ENCODE assay signal across 8 cellular contexts in genomic region chr22:39318507-39319283, GRCh38. TPM values are rescaled to one million over a fixed set of nuclear protein-coding genes. Genes with fewer than 3 reads are reported as not detected.
DNase-seq lines count a peak whose midpoint lies in the region; ATAC-seq, FAIRE-seq and TF ChIP-seq lines count a peak whose summit lies in the region.

No MANE protein-coding gene starts in this region.

- H3K4ac ChIP-seq in mesendoderm (ENCODE audit: low read depth, low read length), result peak overlapping the region; percentile 83

- intact Hi-C loops in dendritic cell treated with granulocyte-macrophage colony-stimulating factor and Interleukin-4, amounts not matched to agents 40 ng/mL and 50 ng/mL, for 4 days (cut with micrococcal nuclease), result loop anchor here (10.0 kb wide), 1 partner anchor 206 kb away; the partner anchor contains the start of gene ATF4

- peak overlapping the region; percentile 7 for H4K5ac ChIP-seq in mesendoderm (ENCODE audit: low read length)

- H3K9ac ChIP-seq in mesendoderm (ENCODE audit: low read length), result peak overlapping the region; percentile 100

- H3K27me3 ChIP-seq in AG04450 (ENCODE audit: control insufficient read depth, insufficient read depth, low read length), result no peaks in the 10 kb centered on the region
- H3K27me3 ChIP-seq in mesendoderm (ENCODE audit: insufficient read depth, low read length, poor library complexity), result no peaks in the 10 kb centered on the region

- peak overlapping the region; percentile 45 for H2BK120ac ChIP-seq in mesendoderm (ENCODE audit: low read depth, low read length)

- FAIRE-seq in RCC 7860 (lab: Jason Lieb, UNC), result no peak

- POLR2A ChIA-PET in AG04450 (lab: Yijun Ruan, JAX), result interaction anchor here (0.5 to 4.9 kb wide), 38 partner anchors 8 to 1876 kb away, joined by 3 to 45 read pairs (median 6); partner anchors contain the start of genes ATF4, CBX7, PDGFB and SYNGR1

- CTCF ChIA-PET in AG04450 (lab: Charles Lee), result interaction anchor here (1.3 to 5.6 kb wide), 6 partner anchors 9 to 211 kb away, joined by 3 to 102 read pairs (median 12); no protein-coding TSS in a partner anchor

- H3K4me2 ChIP-seq in mesendoderm (ENCODE audit: low read length), result peak overlapping the region; percentile 59

- H3K27ac ChIP-seq in AG04450 (ENCODE audit: low read depth, low read length), result peak overlapping the region; percentile 98
- H3K27ac ChIP-seq in mesendoderm (ENCODE audit: low read depth, low read length), result peak overlapping the region; percentile 96
- H3K27ac ChIP-seq in urinary bladder (ENCODE audit: low read depth), result peak overlapping the region; percentile 48

- H3K36me3 Mint-ChIP-seq in dendritic cell treated with granulocyte-macrophage colony-stimulating factor and Interleukin-4, amounts not matched to agents 40 ng/mL and 50 ng/mL, for 4 days (ENCODE audit: low read depth), result peaks cover 67% of the 10 kb centered on the region

- peaks cover 20% of the 10 kb centered on the region for H3K79me1 ChIP-seq in mesendoderm (ENCODE audit: low read length)

- no peak for TF ChIP-seq CTCF in AG04450 (IDR thresholded peaks at IDR 0.05; ENCODE audit: low read depth, low read length)

- H3K18ac ChIP-seq in mesendoderm (ENCODE audit: low read length), result peak overlapping the region; percentile 91

- H3K56ac ChIP-seq in mesendoderm (ENCODE audit: low read length), result peak overlapping the region; percentile 99

- peak overlapping the region; percentile 87 for H3K4me3 ChIP-seq in AG04450 (ENCODE audit: low read depth, low read length)
- peak overlapping the region; percentile 100 for H3K4me3 ChIP-seq in mesendoderm (ENCODE audit: low read length)
- peak overlapping the region; percentile 38 for H3K4me3 ChIP-seq in urinary bladder (ENCODE audit: low read depth, low read length)

- WGBS in mesendoderm (ENCODE audit: extremely low coverage, insufficient coverage, low lambda C conversion rate), result no CpG with 5 or more reads among the region's 26 CpGs
- WGBS in urinary bladder, result 4% methylated on average over 26 of the region's 26 CpGs

- peaks cover 38% of the 10 kb centered on the region for H3K36me3 ChIP-seq in mesendoderm (ENCODE audit: control insufficient read depth, insufficient read depth, low read length)
- H3K36me3 ChIP-seq in urinary bladder (ENCODE audit: insufficient read depth), result peaks cover 7% of the 10 kb centered on the region

- ATAC-seq in GM21576 (IDR thresholded peaks at IDR 0.05; ENCODE audit: unreplicated experiment) (peak; percentile 4), HG03159 (IDR thresholded peaks at IDR 0.05; ENCODE audit: unreplicated experiment) (no peak)

- H2AK5ac ChIP-seq in mesendoderm (ENCODE audit: low read length), result peak overlapping the region; percentile 97

- H3K27me3 Mint-ChIP-seq in dendritic cell treated with granulocyte-macrophage colony-stimulating factor and Interleukin-4, amounts not matched to agents 40 ng/mL and 50 ng/mL, for 4 days, result no peaks in the 10 kb centered on the region

- H3K79me2 ChIP-seq in mesendoderm (ENCODE audit: control insufficient read depth, insufficient read depth, low read length), result peaks cover 50% of the 10 kb centered on the region

- DNase-seq in AG04450 (ENCODE audit: low read depth, low spot score), result no peak
- DNase-seq in RCC 7860 (ENCODE audit: low spot score), result peak; percentile 27
- DNase-seq in mesendoderm, result peak; percentile 65
- DNase-seq in NCI-H226, result no peak

- H4K8ac ChIP-seq in mesendoderm (ENCODE audit: low read depth, low read length), result peak overlapping the region; percentile 93

- peaks cover 59% of the 10 kb centered on the region for H3K4me1 Mint-ChIP-seq in dendritic cell treated with granulocyte-macrophage colony-stimulating factor and Interleukin-4, amounts not matched to agents 40 ng/mL and 50 ng/mL, for 4 days (ENCODE audit: low read depth)

- peak overlapping the region; percentile 100 for H3K27ac Mint-ChIP-seq in dendritic cell treated with granulocyte-macrophage colony-stimulating factor and Interleukin-4, amounts not matched to agents 40 ng/mL and 50 ng/mL, for 4 days

- H2BK5ac ChIP-seq in mesendoderm (ENCODE audit: low read length), result peak overlapping the region; percentile 63

- H3K4me3 Mint-ChIP-seq in dendritic cell treated with granulocyte-macrophage colony-stimulating factor and Interleukin-4, amounts not matched to agents 40 ng/mL and 50 ng/mL, for 4 days, result peak overlapping the region; percentile 99

- peak overlapping the region; percentile 66 for H3K23ac ChIP-seq in mesendoderm (ENCODE audit: low read length)

- no peak overlapping the region for H2BK15ac ChIP-seq in mesendoderm (replicated peaks; ENCODE audit: low read depth)

- H3K4me1 ChIP-seq in mesendoderm (ENCODE audit: control insufficient read depth, low read depth, low read length) (no peaks in the 10 kb centered on the region), urinary bladder (ENCODE audit: insufficient read depth) (no peaks in the 10 kb centered on the region)

- no peaks in the 10 kb centered on the region for H3K9me3 ChIP-seq in AG04450 (ENCODE audit: control insufficient read depth, insufficient read depth, low read length)

- H3K9me3 Mint-ChIP-seq in dendritic cell treated with granulocyte-macrophage colony-stimulating factor and Interleukin-4, amounts not matched to agents 40 ng/mL and 50 ng/mL, for 4 days, result no peaks in the 10 kb centered on the region

RNA-seq across cellular contexts. Expression of gene RPL3, which starts 0.7 kb away (rescaled TPM):
- polyA plus RNA-seq in AG04450 (2011; rRNA removed), result 3,445 and 3,813 TPM in 2 replicates
- 2,106 and 2,539 TPM in 2 replicates for polyA minus RNA-seq in AG04450 (2011; rRNA and poly(A)+ RNA removed)
- 2,149 TPM for polyA plus RNA-seq in mesendoderm (2013, experiment 1 of 2)
- polyA plus RNA-seq in mesendoderm (2013, experiment 2 of 2), result 2,158 TPM
- 1,908 TPM for total RNA-seq in urinary bladder
- 4,002 TPM for polyA plus RNA-seq in urinary bladder

RNA-seq across cellular contexts. Expression of gene SYNGR1, which starts 31.1 kb away (rescaled TPM):
- 20.8 and 31.7 TPM in 2 replicates for polyA plus RNA-seq in AG04450 (2011; rRNA removed)
- polyA minus RNA-seq in AG04450 (2011; rRNA and poly(A)+ RNA removed), result 7.8 and 10.0 TPM in 2 replicates
- 10.5 TPM for polyA plus RNA-seq in mesendoderm (2013, experiment 1 of 2)
- 10.0 TPM for polyA plus RNA-seq in mesendoderm (2013, experiment 2 of 2)
- 13.3 TPM for total RNA-seq in urinary bladder
- 54.6 TPM for polyA plus RNA-seq in urinary bladder

Comparison
In these comparisons a context has a peak if more than half of its experiments do, and no peak if none do; other contexts are left out.
1. DNase-seq: peak in RCC 7860 (single experiment) and mesendoderm (single experiment); none in AG04450 (single experiment) and NCI-H226 (single experiment).
2. H3K27ac ChIP-seq: peak in every context shown above with its lines; median percentile 98 in AG04450; 96 in mesendoderm; 48 in urinary bladder.
3. H3K4me3 ChIP-seq: peak in every context shown above with its lines; median percentile 100 in mesendoderm; 87 in AG04450; 38 in urinary bladder.